In the genomic region with DNA sequence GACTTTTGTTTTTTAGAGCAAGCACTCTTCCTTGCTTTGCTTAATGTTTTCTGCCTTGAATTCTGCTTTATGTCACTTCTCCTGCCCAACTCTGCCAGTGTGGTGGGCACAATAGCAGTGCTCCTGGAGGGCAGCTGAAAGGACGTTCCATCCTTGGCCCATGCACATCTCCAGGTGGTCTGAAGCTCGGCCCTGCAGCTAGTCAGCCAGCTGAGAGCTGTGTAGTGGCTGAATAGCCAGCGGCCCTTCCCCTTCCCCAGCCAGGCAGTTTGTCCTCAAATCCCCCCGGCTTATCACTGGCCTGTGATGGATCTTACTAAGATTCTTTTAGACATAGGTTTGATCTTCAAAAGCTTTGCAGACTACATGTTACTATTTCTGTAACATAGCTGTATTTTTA, we compare ENCODE assay signal across 17 cellular contexts. TPM values are rescaled to one million over a fixed set of nuclear protein-coding genes. Genes with fewer than 3 reads are reported as not detected.
"Had no signal": no experiment of that assay in that cellular context is flagged by ENCODE, and none has a peak within 500 bp of the region (broad histone marks: within the 10 kb centered on the region; RNA-seq: fewer than 3 reads in every experiment).

No MANE protein-coding gene starts in this region.

- H3K27me3 ChIP-seq: body of pancreas, gastroesophageal sphincter had no signal

- H3K9me3 ChIP-seq: body of pancreas, gastroesophageal sphincter had no signal

- H3K27ac ChIP-seq: body of pancreas, gastroesophageal sphincter had no signal

- DNase-seq: activated CD8-positive, alpha-beta T cell treated with anti-CD3 and anti-CD28 coated beads, Interleukin-2, amount 10 ng/mL, durations not matched to agents 7 days and 5 days; activated T-cell treated with anti-CD3 and anti-CD28 coated beads for 4 hours; amygdala; body of pancreas; dermis blood vessel endothelial cell; erythroblast; midbrain; stimulated activated CD4-positive, alpha-beta T cell treated with anti-CD3 and anti-CD28 coated beads, Interleukin-1b, Interleukin-23, amount 100 ng/mL, for 48 hours; T-helper 1 cell; T1000 had no signal

- ATAC-seq: activated CD8-positive, alpha-beta T cell treated with anti-CD3 and anti-CD28 coated beads, Interleukin-2, amount 10 ng/mL, durations not matched to agents 7 days and 5 days; activated naive CD4-positive, alpha-beta T cell treated with anti-CD3 and anti-CD28 coated beads, Interleukin-2, amount 50 U/mL, for 72 hours; body of pancreas; gastroesophageal sphincter; sciatic nerve; SK-N-SH treated with all-trans-retinoic acid at 6 μM for 48 hours had no signal

- H3K4me1 ChIP-seq: body of pancreas had no signal

- H3K4me3 ChIP-seq: body of pancreas, gastroesophageal sphincter, lung had no signal

RNA-seq across cellular contexts. Expression of a gene that starts 42.7 kb away (rescaled TPM):
- total RNA-seq: activated CD8-positive, alpha-beta T cell treated with anti-CD3 and anti-CD28 coated beads, Interleukin-2, amount 10 ng/mL, durations not matched to agents 7 days and 5 days; activated naive CD4-positive, alpha-beta T cell treated with anti-CD3 and anti-CD28 coated beads, Interleukin-2, amount 50 U/mL, for 72 hours; activated T-helper 2 cell treated with anti-CD3 and anti-CD28 coated beads, Interferon-gamma antibody, Interleukin-2, Interleukin-4, amounts not matched to agents 10 μg/mL and 5 μg/mL and 100 μg/mL, durations not matched to agents 14 hours and 24 hours and 36 hours had no signal
- polyA plus RNA-seq: neural cell had no signal
